In genomic region chr2:46195819-46196218, GRCh38 we compare ENCODE assay signal across 19 cellular contexts.
A peak's percentile ranks its signal among the peaks of the same experiment; 100 is the strongest.
DNase-seq lines count a peak whose midpoint lies in the region; ATAC-seq, FAIRE-seq and TF ChIP-seq lines count a peak whose summit lies in the region.
"Had no signal": no experiment of that assay in that cellular context is flagged by ENCODE, and none has a peak within 500 bp of the region (broad histone marks: within the 10 kb centered on the region; RNA-seq: fewer than 3 reads in every experiment).

No MANE protein-coding gene starts in this region.

- H3K4me2 ChIP-seq in HepG2 (ENCODE audit: low read depth, low read length): no peak overlapping the region
- H3K4me2 ChIP-seq in trophoblast cell (ENCODE audit: low read length): no peak overlapping the region
- H3K4me2 ChIP-seq in OCI-LY7 (ENCODE audit: low read length): no peak overlapping the region

- H3K79me2 ChIP-seq in HepG2 (ENCODE audit: insufficient read depth, low read length): no peaks in the 10 kb centered on the region
- peaks cover 13% of the 10 kb centered on the region for H3K79me2 ChIP-seq in trophoblast cell (ENCODE audit: control insufficient read depth, insufficient read depth, low read length, poor library complexity)
- H3K79me2 ChIP-seq in OCI-LY7 (ENCODE audit: insufficient read depth, low read depth, low read length): no peaks in the 10 kb centered on the region

- no TSS peak for BruUV-seq in HepG2 (replicated peaks; lab: Mats Ljungman, UMichigan)
- no TSS peak for BruUV-seq in OCI-LY7 (replicated peaks; lab: Mats Ljungman, UMichigan)

- peak overlapping the region; percentile 80 for H2BK5ac ChIP-seq in trophoblast cell (ENCODE audit: low read depth, low read length, poor library complexity)

- TF ChIP-seq EP300 in HepG2 (IDR thresholded peaks at IDR 0.05; ENCODE audit: low read depth in 2 of 2, low read length in 2 of 2) (no peak), HepG2 (CRISPR knock-in tag; IDR thresholded peaks at IDR 0.05; ENCODE audit: borderline replicate concordance) (no peak)

- no peak overlapping the region for H4K12ac ChIP-seq in trophoblast cell (ENCODE audit: low read depth, low read length)

- H3K9ac ChIP-seq in HepG2 (ENCODE audit: insufficient read depth, low read depth, low read length) (no peak overlapping the region), trophoblast cell (ENCODE audit: low read length) (no peak overlapping the region)

- peak overlapping the region; percentile 2 for H3K4ac ChIP-seq in trophoblast cell (ENCODE audit: low read depth, low read length)

- peak overlapping the region; percentile 93 for H2BK120ac ChIP-seq in trophoblast cell (ENCODE audit: insufficient read depth, low read length, poor library complexity)

- peak overlapping the region; percentile 96 for H4K91ac ChIP-seq in trophoblast cell (ENCODE audit: low read depth, low read length)

- H3K14ac ChIP-seq in trophoblast cell (ENCODE audit: low read length): peak overlapping the region; percentile 16

- no peak for TF ChIP-seq POLR2A in HepG2 (IDR thresholded peaks at IDR 0.05; ENCODE audit: insufficient read depth in 1 of 2, low read depth in 2 of 2, low read length in 2 of 2)

- CTCF ChIA-PET in HepG2 (lab: Yijun Ruan, JAX; ENCODE audit: low intra/inter-chr PET ratio, low total read pairs) (no interaction called here), OCI-LY7 (lab: Charles Lee; ENCODE audit: unreplicated experiment) (no interaction called here)

- FAIRE-seq in HepG2 (lab: Jason Lieb, UNC): no peak
- FAIRE-seq: G401.6 had no signal

- no peaks in the 10 kb centered on the region for H3K9me3 ChIP-seq in right atrium auricular region
- H3K9me3 ChIP-seq in left ventricle myocardium inferior (replicated peaks): no peaks in the 10 kb centered on the region
- H3K9me3 ChIP-seq in HepG2 (ENCODE audit: low read length): no peaks in the 10 kb centered on the region
- peaks cover 1% of the 10 kb centered on the region for H3K9me3 ChIP-seq in trophoblast cell (ENCODE audit: insufficient read depth, low read depth, low read length)
- H3K9me3 ChIP-seq in OCI-LY7 (ENCODE audit: low read length): no peaks in the 10 kb centered on the region

- H2AK5ac ChIP-seq in trophoblast cell (ENCODE audit: low read length): peak overlapping the region; percentile 21

- H3K4me3 ChIP-seq in right atrium auricular region: no peak overlapping the region
- H3K4me3 ChIP-seq in left ventricle myocardium inferior: no peak overlapping the region
- H3K4me3 ChIP-seq in HepG2 (replicated peaks in 1 of 3; ENCODE audit: insufficient read depth in 1 of 3, low read depth in 2 of 3, low read length in 3 of 3): no peak overlapping the region
- no peak overlapping the region for H3K4me3 ChIP-seq in trophoblast cell (ENCODE audit: low read depth, low read length)
- H3K4me3 ChIP-seq in OCI-LY7 (ENCODE audit: low read depth, low read length, poor library complexity, severe bottlenecking): no peak overlapping the region

- H3K4me1 ChIP-seq in right atrium auricular region: peaks cover 0 to 25% of the 10 kb centered on the region in 2 donors
- peaks cover 47% of the 10 kb centered on the region for H3K4me1 ChIP-seq in left ventricle myocardium inferior
- peaks cover 16% of the 10 kb centered on the region for H3K4me1 ChIP-seq in HepG2 (ENCODE audit: insufficient read depth, low read length)
- peaks cover 47 to 48% of the 10 kb centered on the region in 2 experiments for H3K4me1 ChIP-seq in trophoblast cell (ENCODE audit: control insufficient read depth in 1 of 2, insufficient read depth in 2 of 2, low read length in 2 of 2)
- H3K4me1 ChIP-seq in OCI-LY7 (ENCODE audit: insufficient read depth, low read length, poor library complexity, severe bottlenecking): no peaks in the 10 kb centered on the region

- in situ Hi-C loops in HepG2 (cut with HindIII; ENCODE audit: extremely low pct_ligation_motif_present, low pct_unique_long_range_greater_than_20kb): no loop called here

- DNase-seq in right atrium auricular region (ENCODE audit: low spot score): peak; percentile 34
- no peak for DNase-seq in left ventricle myocardium inferior
- DNase-seq in HepG2 (ENCODE audit: low spot score): no peak
- DNase-seq in trophoblast cell: peak; percentile 98
- DNase-seq in OCI-LY7 (ENCODE audit: low spot score): no peak
- no peak for DNase-seq in NOMO-1 treated with DMSO at 0.1 percent for 48 hours (lab: John Stamatoyannopoulos, UW; ENCODE audit: unreplicated experiment)
- DNase-seq: C1 segment of cervical spinal cord; CD4-positive, CD25-positive, alpha-beta regulatory T cell; CD8-positive, alpha-beta memory T cell; COR-L47; DMS 273 treated with DMSO at 0.1 percent for 48 hours; DMS53; DND-41; EL; GOT3; HFFc6 had no signal

- H4K20me1 ChIP-seq in HepG2 (ENCODE audit: insufficient read depth, low read length) (no peaks in the 10 kb centered on the region), OCI-LY7 (ENCODE audit: insufficient read depth, low read length) (no peaks in the 10 kb centered on the region)

- POLR2A ChIA-PET in HepG2 (lab: Yijun Ruan, JAX) (no interaction called here), OCI-LY7 (lab: Charles Lee) (no interaction called here)

- peak overlapping the region; percentile 26 for H3K18ac ChIP-seq in trophoblast cell (ENCODE audit: low read length)

- 52% methylated on average over 10 of the region's 10 CpGs for WGBS in HepG2 (ENCODE audit: low lambda C conversion rate)
- WGBS in trophoblast cell (ENCODE audit: extremely low coverage, insufficient coverage, insufficient read length): no CpG with 5 or more reads among the region's 10 CpGs

- H3K27me3 ChIP-seq in right atrium auricular region (no peaks in the 10 kb centered on the region), left ventricle myocardium inferior (ENCODE audit: low read depth) (no peaks in the 10 kb centered on the region), HepG2 (ENCODE audit: control insufficient read depth in 1 of 2, insufficient read depth in 2 of 2, low read length in 2 of 2) (peaks cover 1 to 25% of the 10 kb centered on the region in 2 experiments), trophoblast cell (ENCODE audit: insufficient read depth, low read length) (no peaks in the 10 kb centered on the region)

- intact Hi-C loops in left ventricle myocardium inferior (cut with micrococcal nuclease) (no loop called here), HepG2 (cut with micrococcal nuclease; ENCODE audit: unreplicated experiment) (no loop called here), OCI-LY7 (cut with micrococcal nuclease; ENCODE audit: unreplicated experiment) (loop anchor here (10.0 kb wide), 1 partner anchor 169 kb away; no protein-coding TSS in a partner anchor)

- H2BK12ac ChIP-seq in trophoblast cell (ENCODE audit: low read length): peak overlapping the region; percentile 50

- no peak overlapping the region for H3K27ac ChIP-seq in right atrium auricular region
- no peak overlapping the region for H3K27ac ChIP-seq in left ventricle myocardium inferior (replicated peaks)
- no peak overlapping the region for H3K27ac ChIP-seq in HepG2 (ENCODE audit: extremely low read length, insufficient read depth, low read length)
- peak overlapping the region; percentile 22 for H3K27ac ChIP-seq in trophoblast cell (ENCODE audit: low read depth, low read length)
- H3K27ac ChIP-seq in OCI-LY7 (ENCODE audit: low read depth, low read length, poor library complexity, severe bottlenecking): no peak overlapping the region

- no peak for TF ChIP-seq RAD21 in HepG2 (CRISPR knock-in tag; IDR thresholded peaks at IDR 0.05)

- H3K79me1 ChIP-seq in trophoblast cell (ENCODE audit: low read length): peaks cover 56% of the 10 kb centered on the region

- peak overlapping the region; percentile 24 for H4K8ac ChIP-seq in trophoblast cell (ENCODE audit: low read depth, low read length)

- TF ChIP-seq CTCF in right atrium auricular region (IDR thresholded peaks at IDR 0.05) (no peak), left ventricle myocardium inferior (IDR thresholded peaks at IDR 0.05; ENCODE audit: borderline replicate concordance) (no peak), HepG2 (CRISPR knock-in tag; IDR thresholded peaks at IDR 0.05) (no peak), OCI-LY7 (conservative IDR thresholded peaks at IDR 0.05; ENCODE audit: low read length) (no peak)

- no peak overlapping the region for H3K23ac ChIP-seq in trophoblast cell (ENCODE audit: low read length)

- ATAC-seq in HepG2: peak; percentile 27
- no peak for ATAC-seq in HG03196 (IDR thresholded peaks at IDR 0.05; ENCODE audit: unreplicated experiment)
- ATAC-seq: HCT116 had no signal

- H3K9me2 ChIP-seq in OCI-LY7 (ENCODE audit: insufficient read depth, low read length): no peaks in the 10 kb centered on the region

- no peak overlapping the region for H2AFZ ChIP-seq in HepG2 (ENCODE audit: low read length)
- no peak overlapping the region for H2AFZ ChIP-seq in trophoblast cell (ENCODE audit: insufficient read depth, low read length, poor library complexity)
- no peak overlapping the region for H2AFZ ChIP-seq in OCI-LY7 (ENCODE audit: low read length)

- H3K36me3 ChIP-seq in right atrium auricular region (no peaks in the 10 kb centered on the region), left ventricle myocardium inferior (no peaks in the 10 kb centered on the region), HepG2 (replicated peaks in 1 of 2; ENCODE audit: control insufficient read depth in 1 of 2, insufficient read depth in 2 of 2, low read length in 2 of 2) (no peaks in the 10 kb centered on the region), trophoblast cell (ENCODE audit: control insufficient read depth in 1 of 2, insufficient read depth in 2 of 2, low read length in 2 of 2) (no peaks in the 10 kb centered on the region), OCI-LY7 (ENCODE audit: insufficient read depth, low read length) (no peaks in the 10 kb centered on the region)

TF ChIP-seq in HepG2, 621 proteins besides CTCF, POLR2A, EP300 and RAD21 (continues in another document):
- TF ChIP-seq ATF7-NPFF (CRISPR knock-in tag; IDR thresholded peaks at IDR 0.05; ENCODE audit: low read depth) (no peak), HOMEZ (CRISPR knock-in tag; IDR thresholded peaks at IDR 0.05; ENCODE audit: low read depth) (no peak)

Comparison
In these comparisons a context has a peak if more than half of its experiments do, and no peak if none do; other contexts are left out.
1. DNase-seq: peak in right atrium auricular region (single experiment) and trophoblast cell (2 of 2); none in left ventricle myocardium inferior (single experiment), HepG2 (single experiment), OCI-LY7 (single experiment) and NOMO-1 treated with DMSO at 0.1 percent for 48 hours (single experiment).